Comparison of ENCODE assay signal across 1 cellular context in genomic region chr6:32799740-32800139, GRCh38.
TF ChIP-seq lines count a peak whose summit lies in the region.

No MANE protein-coding gene starts in this region.

TF ChIP-seq in endothelial cell of umbilical vein, 7 proteins besides CTCF, POLR2A, EP300 and RAD21 (continued from another document):
- TF ChIP-seq GATA2 (IDR thresholded peaks at IDR 0.05; ENCODE audit: insufficient read depth, insufficient read length, low read depth, low read length) (no peak), POLR2AphosphoS5 (IDR thresholded peaks at IDR 0.05; ENCODE audit: insufficient read depth, low read depth, low read length) (no peak)
